In the genomic region with DNA sequence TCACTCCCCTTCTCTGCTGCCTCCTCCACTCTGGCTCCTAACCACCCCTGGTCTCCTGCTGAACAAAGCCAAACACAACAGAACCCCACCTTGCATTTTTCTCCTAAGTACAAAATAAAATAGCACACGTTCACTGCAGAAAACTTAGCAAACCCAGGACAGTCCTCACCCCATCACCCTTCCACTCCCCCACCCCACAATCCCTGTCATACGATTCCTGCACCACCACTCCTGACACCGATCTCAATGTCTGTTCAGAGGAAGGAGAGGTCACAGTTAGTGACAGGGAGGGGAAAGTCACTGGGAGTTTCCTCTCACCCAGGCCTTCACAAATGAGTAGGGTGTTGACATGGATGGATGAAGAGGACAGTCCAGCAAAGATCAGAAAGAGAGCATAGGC, we compare ENCODE assay signal across 1 cellular context.
TF ChIP-seq lines count a peak whose summit lies in the region.

No MANE protein-coding gene starts in this region.

TF ChIP-seq in H1, 55 proteins besides CTCF, POLR2A, EP300 and RAD21:
- TF ChIP-seq KDM4A (IDR thresholded peaks at IDR 0.05; ENCODE audit: low read depth, low read length, severe bottlenecking) (no peak), BRCA1 (IDR thresholded peaks at IDR 0.05; ENCODE audit: low read depth, low read length) (no peak), SP4 (IDR thresholded peaks at IDR 0.05; ENCODE audit: low read length) (no peak), KDM5A (IDR thresholded peaks at IDR 0.05; ENCODE audit: low read length) (no peak), CHD1 (IDR thresholded peaks at IDR 0.05; ENCODE audit: low read depth, low read length) (no peak), RXRA (IDR thresholded peaks at IDR 0.05; ENCODE audit: insufficient read depth, low read depth, low read length) (no peak), NRF1 (IDR thresholded peaks at IDR 0.05; ENCODE audit: low read depth, low read length) (no peak)
